Comparison of ENCODE assay signal across 9 cellular contexts in the genomic region with DNA sequence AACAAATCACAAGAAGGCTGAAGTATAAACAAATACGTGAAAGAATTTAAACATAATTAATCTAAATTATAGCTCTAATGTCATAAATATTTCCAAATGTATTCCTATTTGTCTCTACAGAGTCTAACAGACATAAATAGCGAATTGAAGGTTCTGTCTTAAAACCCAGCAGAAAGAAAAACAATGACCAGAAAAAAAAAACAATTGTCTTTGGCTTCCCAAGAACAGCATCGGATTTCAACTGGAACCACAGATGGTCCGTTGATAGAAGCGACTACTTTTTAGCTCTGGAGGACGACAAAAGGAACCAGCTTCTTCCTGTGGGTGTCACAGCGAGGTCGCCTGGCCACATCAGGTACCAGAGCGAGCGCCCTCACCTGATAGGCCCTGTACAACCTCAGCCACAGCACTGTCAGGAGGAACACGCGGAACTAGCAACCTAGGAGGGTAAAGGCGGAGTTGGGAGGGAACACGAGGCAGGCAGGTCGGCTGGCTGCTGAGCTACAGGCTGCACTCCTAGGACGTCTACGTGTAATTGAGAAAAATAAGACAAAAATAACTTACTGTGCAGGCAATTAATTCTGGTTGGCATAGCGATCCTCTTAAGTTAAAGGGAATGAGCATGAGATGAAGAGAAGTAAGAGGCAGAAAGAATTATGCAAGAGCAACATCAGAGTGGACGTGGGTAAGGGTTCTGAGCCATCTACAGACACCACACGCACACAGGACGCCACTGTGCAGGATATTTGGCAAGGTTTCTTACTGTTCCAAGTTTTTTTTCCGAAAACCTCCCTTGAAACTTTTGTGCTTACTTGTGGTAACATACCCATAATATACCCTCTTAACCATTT. TPM values are rescaled to one million over a fixed set of nuclear protein-coding genes. Genes with fewer than 3 reads are reported as not detected.
DNase-seq lines count a peak whose midpoint lies in the region; ATAC-seq and TF ChIP-seq lines count a peak whose summit lies in the region.
"Had no signal": no experiment of that assay in that cellular context is flagged by ENCODE, and none has a peak within 500 bp of the region (broad histone marks: within the 10 kb centered on the region; RNA-seq: fewer than 3 reads in every experiment).

No MANE protein-coding gene starts in this region.

- no peak overlapping the region for H2AFZ ChIP-seq in PC-3 (ENCODE audit: low read length)

- no peaks in the 10 kb centered on the region for H4K20me1 ChIP-seq in PC-3 (ENCODE audit: low read length)

- H3K36me3 Mint-ChIP-seq in CD4-positive, alpha-beta T cell (ENCODE audit: low read depth) = peaks cover 3% of the 10 kb centered on the region
- H3K36me3 Mint-ChIP-seq in activated naive CD4-positive, alpha-beta T cell treated with anti-CD3 and anti-CD28 coated beads, Interleukin-2, amount 50 U/mL, for 24 hours = no peaks in the 10 kb centered on the region
- H3K36me3 Mint-ChIP-seq in natural killer cell = peaks cover 2% of the 10 kb centered on the region

- POLR2A ChIA-PET in CD4-positive, alpha-beta T cell (lab: Charles Lee) = interaction anchor here (0.7 to 1.6 kb wide), 5 partner anchors 16 to 631 kb away, joined by 3 to 13 read pairs (median 3); partner anchors contain the start of gene PRDM15
- POLR2A ChIA-PET in PC-3 (lab: Charles Lee; ENCODE audit: unreplicated experiment) = no interaction called here

- peak; percentile 96 for ATAC-seq in CD4-positive, alpha-beta T cell (ENCODE audit: poor library complexity)
- ATAC-seq in PC-3 = no peak
- peak; percentile 53 to 69 (median 58) for ATAC-seq in natural killer cell
- ATAC-seq in HG03432 (IDR thresholded peaks at IDR 0.05; ENCODE audit: unreplicated experiment) = no peak
- no peak for ATAC-seq in GM18873 (IDR thresholded peaks at IDR 0.05; ENCODE audit: low FRiP score, unreplicated experiment)

- no peaks in the 10 kb centered on the region for H3K79me2 ChIP-seq in PC-3 (ENCODE audit: low read length)

- no peak overlapping the region for H3K27ac ChIP-seq in CD4-positive, alpha-beta T cell (ENCODE audit: low read depth, low read length)
- no peak overlapping the region for H3K27ac ChIP-seq in PC-3 (ENCODE audit: low read length)

- peaks cover 13% of the 10 kb centered on the region for H3K36me3 ChIP-seq in PC-3 (ENCODE audit: low read depth, low read length)

- H3K9me2 ChIP-seq in PC-3 (replicated peaks; ENCODE audit: low read length) = no peaks in the 10 kb centered on the region

- no TSS peak for BruUV-seq in PC-3 (replicated peaks; lab: Mats Ljungman, UMichigan)

- H3K4me1 Mint-ChIP-seq in CD4-positive, alpha-beta T cell (ENCODE audit: low read depth) = peaks cover 25% of the 10 kb centered on the region
- peaks cover 29% of the 10 kb centered on the region for H3K4me1 Mint-ChIP-seq in activated naive CD4-positive, alpha-beta T cell treated with anti-CD3 and anti-CD28 coated beads, Interleukin-2, amount 50 U/mL, for 24 hours
- peaks cover 12 to 18% of the 10 kb centered on the region in 2 donors for H3K4me1 Mint-ChIP-seq in natural killer cell

- no peaks in the 10 kb centered on the region for H3K27me3 ChIP-seq in CD4-positive, alpha-beta T cell (ENCODE audit: control insufficient read depth, insufficient read depth, low read length)
- H3K27me3 ChIP-seq in PC-3 (ENCODE audit: low read length) = no peaks in the 10 kb centered on the region

- no peaks in the 10 kb centered on the region for H3K9me3 ChIP-seq in CD4-positive, alpha-beta T cell (ENCODE audit: control insufficient read depth, low read length)
- H3K9me3 ChIP-seq in PC-3 (ENCODE audit: low read length) = no peaks in the 10 kb centered on the region

- DNase-seq in CD4-positive, alpha-beta T cell = peak; percentile 33 to 66 (median 47)
- DNase-seq in PC-3 = no peak
- no peak for DNase-seq in natural killer cell
- DNase-seq in HT-29 (ENCODE audit: low spot score) = no peak
- no peak for DNase-seq in COLO829 (ENCODE audit: low spot score)
- DNase-seq: NCI-H526 had no signal

- no peak overlapping the region for H3K4me3 ChIP-seq in PC-3 (ENCODE audit: low read length)

- H3K27ac Mint-ChIP-seq in CD4-positive, alpha-beta T cell = peak overlapping the region; percentile 16
- peak overlapping the region; percentile 15 for H3K27ac Mint-ChIP-seq in activated naive CD4-positive, alpha-beta T cell treated with anti-CD3 and anti-CD28 coated beads, Interleukin-2, amount 50 U/mL, for 24 hours
- no peak overlapping the region for H3K27ac Mint-ChIP-seq in natural killer cell

- intact Hi-C loops in CD4-positive, alpha-beta T cell (cut with DNase I, micrococcal nuclease) = no loop called here
- intact Hi-C loops in PC-3 (cut with micrococcal nuclease) (no loop called here), natural killer cell (cut with micrococcal nuclease) (no loop called here)

- peaks cover 28% of the 10 kb centered on the region for H3K4me1 ChIP-seq in PC-3 (ENCODE audit: insufficient read depth, low read length)

- H3K4me2 ChIP-seq in PC-3 (ENCODE audit: low read length) = peak overlapping the region; percentile 16; the same call in 1 of the 2 replicates

- H3K27me3 Mint-ChIP-seq in CD4-positive, alpha-beta T cell = no peaks in the 10 kb centered on the region
- no peaks in the 10 kb centered on the region for H3K27me3 Mint-ChIP-seq in activated naive CD4-positive, alpha-beta T cell treated with anti-CD3 and anti-CD28 coated beads, Interleukin-2, amount 50 U/mL, for 24 hours
- H3K27me3 Mint-ChIP-seq in natural killer cell (ENCODE audit: low read depth in 2 of 2) = no peaks in the 10 kb centered on the region

- no peaks in the 10 kb centered on the region for H3F3A ChIP-seq in PC-3 (ENCODE audit: low read length, unreplicated experiment)

- H3K9ac ChIP-seq in PC-3 (ENCODE audit: low read length) = no peak overlapping the region

- no peaks in the 10 kb centered on the region for H3K9me3 Mint-ChIP-seq in CD4-positive, alpha-beta T cell
- H3K9me3 Mint-ChIP-seq in activated naive CD4-positive, alpha-beta T cell treated with anti-CD3 and anti-CD28 coated beads, Interleukin-2, amount 50 U/mL, for 24 hours = no peaks in the 10 kb centered on the region
- H3K9me3 Mint-ChIP-seq in natural killer cell = no peaks in the 10 kb centered on the region

- no peak for TF ChIP-seq CTCF in CD4-positive, alpha-beta T cell (IDR thresholded peaks at IDR 0.05)
- TF ChIP-seq CTCF in PC-3 (conservative IDR thresholded peaks at IDR 0.05; ENCODE audit: low read depth, low read length) (no peak), natural killer cell (IDR thresholded peaks at IDR 0.05) (no peak)

- H3K4me3 Mint-ChIP-seq in CD4-positive, alpha-beta T cell = peak overlapping the region; percentile 7
- peak overlapping the region; percentile 40 for H3K4me3 Mint-ChIP-seq in activated naive CD4-positive, alpha-beta T cell treated with anti-CD3 and anti-CD28 coated beads, Interleukin-2, amount 50 U/mL, for 24 hours
- H3K4me3 Mint-ChIP-seq in natural killer cell = no peak overlapping the region

- CTCF ChIA-PET in CD4-positive, alpha-beta T cell (lab: Charles Lee) = interaction anchor here (1.0 to 1.2 kb wide), 2 partner anchors 16 to 212 kb away, joined by 3 to 4 read pairs; no protein-coding TSS in a partner anchor
- CTCF ChIA-PET in PC-3 (lab: Charles Lee) = no interaction called here

RNA-seq across cellular contexts. Expression of gene PRDM15, which starts 16.7 kb away (rescaled TPM):
- total RNA-seq in CD4-positive, alpha-beta T cell = 10 to 100 TPM; 10.4 to 12.0 TPM
- total RNA-seq in PC-3 (2014; rRNA removed) (13.4 and 16.8 TPM in 2 replicates), natural killer cell (10 to 100 TPM; 11.4 to 13.5 (median 11.9) TPM)
- 6.2 and 10.9 TPM in 2 replicates for total RNA-seq in HT-29 (2014; rRNA removed; shearing (Covaris generic))

RNA-seq across cellular contexts. Expression of gene C2CD2, which starts 58.0 kb away (rescaled TPM):
- total RNA-seq in CD4-positive, alpha-beta T cell = 1 to 10 TPM; 8.2 to 8.8 TPM
- 50.4 and 81.4 TPM in 2 replicates for total RNA-seq in PC-3 (2014; rRNA removed)
- 10 to 100 TPM in 1 of 3 donors, 1 to 10 TPM in 2; 2.1 to 10.1 (median 8.9) TPM for total RNA-seq in natural killer cell
- 10.6 and 17.9 TPM in 2 replicates for total RNA-seq in HT-29 (2014; rRNA removed; shearing (Covaris generic))

Comparison
In these comparisons a context has a peak if more than half of its experiments do, and no peak if none do; other contexts are left out.
1. ATAC-seq: peak in CD4-positive, alpha-beta T cell (single experiment) and natural killer cell (3 of 3); none in PC-3 (single experiment), HG03432 (single experiment) and GM18873 (single experiment).
2. DNase-seq: peak in CD4-positive, alpha-beta T cell (10 of 10); none in PC-3 (single experiment), natural killer cell (single experiment), HT-29 (single experiment) and COLO829 (single experiment).
3. H3K27ac Mint-ChIP-seq: peak in CD4-positive, alpha-beta T cell (single experiment) and activated naive CD4-positive, alpha-beta T cell treated with anti-CD3 and anti-CD28 coated beads, Interleukin-2, amount 50 U/mL, for 24 hours (single experiment); none in natural killer cell (0 of 2).